In the genomic region with DNA sequence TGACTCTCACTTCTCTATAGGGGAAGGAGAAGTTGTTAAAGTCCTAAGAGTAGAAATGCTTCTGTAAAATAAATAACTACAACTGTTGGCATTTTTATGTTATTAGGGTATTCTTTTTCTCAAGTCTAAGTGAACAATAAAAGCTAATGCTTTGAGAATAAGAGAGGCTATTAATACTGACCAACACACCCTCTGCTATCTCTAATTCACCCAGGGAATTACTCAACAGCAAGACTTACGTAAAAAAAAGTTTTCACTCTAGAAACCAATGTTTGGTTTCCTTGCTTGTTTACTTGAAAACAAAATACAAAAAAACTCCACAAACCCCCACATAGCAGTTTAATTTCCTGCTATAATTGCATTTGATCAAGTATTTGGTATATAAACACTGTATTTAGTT, we compare ENCODE assay signal across 33 cellular contexts.
"Had no signal": no experiment of that assay in that cellular context is flagged by ENCODE, and none has a peak within 500 bp of the region (broad histone marks: within the 10 kb centered on the region; RNA-seq: fewer than 3 reads in every experiment).

No MANE protein-coding gene starts in this region.

- H3K27me3 ChIP-seq: adrenal gland, ascending aorta, breast epithelium, cardiac muscle cell, colonic mucosa, esophagus squamous epithelium had no signal

- H3K9me3 ChIP-seq: adrenal gland, ascending aorta, breast epithelium, colonic mucosa, esophagus squamous epithelium had no signal

- DNase-seq: activated B cell treated with CpG ODN at 0.5 μM for 24 hours; activated CD4-positive, alpha-beta T cell treated with anti-CD3 and anti-CD28 coated beads for 48 hours; activated CD4-positive, alpha-beta T cell treated with anti-CD3 and anti-CD28 coated beads, Interleukin-2, amount 50 U/mL, for 1 hour; activated CD4-positive, alpha-beta T cell treated with anti-CD3 and anti-CD28 coated beads, Interleukin-2, amount 50 U/mL, for 48 hours; activated CD8-positive, alpha-beta memory T cell treated with anti-CD3 and anti-CD28 coated beads for 24 hours; activated CD8-positive, alpha-beta T cell treated with anti-CD3 and anti-CD28 coated beads for 36 hours; activated effector memory CD4-positive, alpha-beta T cell treated with anti-CD3 and anti-CD28 coated beads, Interleukin-2, amount 50 U/mL, for 16 hours; activated naive CD4-positive, alpha-beta T cell treated with anti-CD3 and anti-CD28 coated beads for 36 hours; activated naive CD8-positive, alpha-beta T cell treated with anti-CD3 and anti-CD28 coated beads for 36 hours; activated naive CD8-positive, alpha-beta T cell treated with anti-CD3 and anti-CD28 coated beads, Interleukin-2, amount 50 U/mL, for 24 hours; activated T-cell treated with anti-CD3 and anti-CD28 coated beads, Interleukin-2, amount 50 U/mL, for 4 hours; adrenal gland; central memory CD4-positive, alpha-beta T cell; cerebellar nuclear complex; colonic mucosa; effector CD8-positive, alpha-beta T cell; esophagus squamous epithelium; foreskin fibroblast; head of caudate nucleus; T-helper 1 cell; T-helper 17 cell; T1000; WERI-Rb-1 had no signal

- H3K4me1 ChIP-seq: adrenal gland, ascending aorta, breast epithelium, colonic mucosa, esophagus squamous epithelium had no signal

- H3K27ac Mint-ChIP-seq: activated B cell treated with CpG ODN at 0.5 μM for 24 hours; activated CD8-positive, alpha-beta T cell treated with anti-CD3 and anti-CD28 coated beads for 36 hours; activated naive CD4-positive, alpha-beta T cell treated with anti-CD3 and anti-CD28 coated beads for 36 hours; activated naive CD4-positive, alpha-beta T cell treated with anti-CD3 and anti-CD28 coated beads, Interleukin-2, amount 50 U/mL, for 24 hours; activated naive CD8-positive, alpha-beta T cell treated with anti-CD3 and anti-CD28 coated beads for 36 hours; activated naive CD8-positive, alpha-beta T cell treated with anti-CD3 and anti-CD28 coated beads, Interleukin-2, amount 50 U/mL, for 24 hours; activated T-helper 1 cell treated with anti-CD3 and anti-CD28 coated beads, Interleukin-12 subunit alpha, Interleukin-12 subunit beta, Interleukin-2, Interleukin-4 antibody, amounts not matched to agents 30 ng/mL and 10 ng/mL and 1 ng/mL, durations not matched to agents 14 hours and 24 hours and 36 hours; activated T-helper 2 cell treated with anti-CD3 and anti-CD28 coated beads, Interferon-gamma antibody, Interleukin-2, Interleukin-4, amounts not matched to agents 10 μg/mL and 5 μg/mL and 100 μg/mL, durations not matched to agents 14 hours and 24 hours and 36 hours; brain; T-helper 17 cell; T-helper 2 cell treated with Interferon-gamma antibody and Interleukin-4, amounts not matched to agents 5 μg/mL and 100 μg/mL, for 36 hours had no signal

- H3K4me1 Mint-ChIP-seq: activated B cell treated with CpG ODN at 0.5 μM for 24 hours; activated naive CD8-positive, alpha-beta T cell treated with anti-CD3 and anti-CD28 coated beads, Interleukin-2, amount 50 U/mL, for 24 hours had no signal

- H3K4me3 Mint-ChIP-seq: activated B cell treated with CpG ODN at 0.5 μM for 24 hours; activated CD8-positive, alpha-beta T cell treated with anti-CD3 and anti-CD28 coated beads for 36 hours; activated naive CD4-positive, alpha-beta T cell treated with anti-CD3 and anti-CD28 coated beads for 36 hours; activated naive CD4-positive, alpha-beta T cell treated with anti-CD3 and anti-CD28 coated beads, Interleukin-2, amount 50 U/mL, for 24 hours; activated naive CD8-positive, alpha-beta T cell treated with anti-CD3 and anti-CD28 coated beads for 36 hours; activated naive CD8-positive, alpha-beta T cell treated with anti-CD3 and anti-CD28 coated beads, Interleukin-2, amount 50 U/mL, for 24 hours; activated T-cell treated with anti-CD3 and anti-CD28 coated beads, Interleukin-2, amount 50 U/mL, for 4 hours; activated T-helper 1 cell treated with anti-CD3 and anti-CD28 coated beads, Interleukin-12 subunit alpha, Interleukin-12 subunit beta, Interleukin-2, Interleukin-4 antibody, amounts not matched to agents 30 ng/mL and 10 ng/mL and 1 ng/mL, durations not matched to agents 14 hours and 24 hours and 36 hours; brain; T-helper 17 cell; T-helper 2 cell treated with Interferon-gamma antibody and Interleukin-4, amounts not matched to agents 5 μg/mL and 100 μg/mL, for 36 hours had no signal

- H3K27ac ChIP-seq: adrenal gland, ascending aorta, breast epithelium, cardiac muscle cell, colonic mucosa, epithelial cell of prostate, esophagus squamous epithelium, WERI-Rb-1 had no signal

- H3K36me3 ChIP-seq: adrenal gland, ascending aorta, breast epithelium, cardiac muscle cell, colonic mucosa, esophagus squamous epithelium, WERI-Rb-1 had no signal

- H3K27me3 Mint-ChIP-seq: brain had no signal

- H3K4me3 ChIP-seq: adrenal gland, ascending aorta, breast epithelium, cardiac muscle cell, colonic mucosa, esophagus squamous epithelium had no signal

- H3K9me3 Mint-ChIP-seq: activated B cell treated with CpG ODN at 0.5 μM for 24 hours; activated CD8-positive, alpha-beta T cell treated with anti-CD3 and anti-CD28 coated beads for 36 hours; activated naive CD4-positive, alpha-beta T cell treated with anti-CD3 and anti-CD28 coated beads for 36 hours; activated naive CD4-positive, alpha-beta T cell treated with anti-CD3 and anti-CD28 coated beads, Interleukin-2, amount 50 U/mL, for 24 hours; activated naive CD8-positive, alpha-beta T cell treated with anti-CD3 and anti-CD28 coated beads for 36 hours; activated naive CD8-positive, alpha-beta T cell treated with anti-CD3 and anti-CD28 coated beads, Interleukin-2, amount 50 U/mL, for 24 hours; activated T-cell treated with anti-CD3 and anti-CD28 coated beads, Interleukin-2, amount 50 U/mL, for 4 hours; activated T-helper 1 cell treated with anti-CD3 and anti-CD28 coated beads, Interleukin-12 subunit alpha, Interleukin-12 subunit beta, Interleukin-2, Interleukin-4 antibody, amounts not matched to agents 30 ng/mL and 10 ng/mL and 1 ng/mL, durations not matched to agents 14 hours and 24 hours and 36 hours; activated T-helper 2 cell treated with anti-CD3 and anti-CD28 coated beads, Interferon-gamma antibody, Interleukin-2, Interleukin-4, amounts not matched to agents 10 μg/mL and 5 μg/mL and 100 μg/mL, durations not matched to agents 14 hours and 24 hours and 36 hours; T-helper 2 cell treated with Interferon-gamma antibody and Interleukin-4, amounts not matched to agents 5 μg/mL and 100 μg/mL, for 36 hours had no signal

- H3K36me3 Mint-ChIP-seq: activated naive CD4-positive, alpha-beta T cell treated with anti-CD3 and anti-CD28 coated beads, Interleukin-2, amount 50 U/mL, for 24 hours; activated naive CD8-positive, alpha-beta T cell treated with anti-CD3 and anti-CD28 coated beads for 36 hours; brain had no signal

- ATAC-seq: activated CD4-positive, CD25-positive, alpha-beta regulatory T cell treated with anti-CD3 and anti-CD28 coated beads, Interleukin-2, amount 50 U/mL, for 24 hours; activated CD8-positive, alpha-beta T cell treated with anti-CD3 and anti-CD28 coated beads for 36 hours; activated naive CD8-positive, alpha-beta T cell treated with anti-CD3 and anti-CD28 coated beads, Interleukin-2, amount 50 U/mL, for 24 hours; activated T-cell treated with anti-CD3 and anti-CD28 coated beads, Interleukin-2, amount 50 U/mL, for 4 hours; T-helper 17 cell had no signal
